17 cellular contexts compared by ENCODE assay signal in genomic region chr21:44549525-44550211, GRCh38. TPM values are rescaled to one million over a fixed set of nuclear protein-coding genes. Genes with fewer than 3 reads are reported as not detected.
DNase-seq lines count a peak whose midpoint lies in the region; ATAC-seq lines count a peak whose summit lies in the region.
"Had no signal": no experiment of that assay in that cellular context is flagged by ENCODE, and none has a peak within 500 bp of the region (broad histone marks: within the 10 kb centered on the region; RNA-seq: fewer than 3 reads in every experiment).

No MANE protein-coding gene starts in this region.

- peaks cover 21 to 22% of the 10 kb centered on the region in 2 donors for H3K4me1 ChIP-seq in neuronal stem cell (ENCODE audit: control insufficient read depth in 2 of 2, insufficient read depth in 1 of 2, low read depth in 1 of 2, low read length in 2 of 2)

- H2BK5ac ChIP-seq in neuronal stem cell (ENCODE audit: low read length), result peak overlapping the region; percentile 78

- H2BK15ac ChIP-seq in neuronal stem cell (ENCODE audit: low read length), result peak overlapping the region; percentile 81

- CTCF ChIA-PET in activated CD4-positive, alpha-beta T cell treated with anti-CD3 and anti-CD28 coated beads for 36 hours (lab: Charles Lee), result no interaction called here

- ATAC-seq in activated CD4-positive, alpha-beta T cell treated with anti-CD3 and anti-CD28 coated beads for 36 hours, result no peak
- ATAC-seq in HG02642 (IDR thresholded peaks at IDR 0.05; ENCODE audit: poor library complexity, unreplicated experiment) (no peak), HG02763 (IDR thresholded peaks at IDR 0.05; ENCODE audit: unreplicated experiment) (no peak)
- ATAC-seq: activated naive CD4-positive, alpha-beta T cell treated with anti-CD3 and anti-CD28 coated beads, Interleukin-2, amount 50 U/mL, for 72 hours had no signal

- peaks cover 26% of the 10 kb centered on the region for H3K9me3 Mint-ChIP-seq in activated CD4-positive, alpha-beta T cell treated with anti-CD3 and anti-CD28 coated beads for 36 hours (ENCODE audit: low read depth)

- peaks cover 14% of the 10 kb centered on the region for H3K36me3 Mint-ChIP-seq in activated CD4-positive, alpha-beta T cell treated with anti-CD3 and anti-CD28 coated beads for 36 hours (ENCODE audit: low read depth)

- peak overlapping the region; percentile 96 for H3K4ac ChIP-seq in neuronal stem cell (ENCODE audit: low read length)

- no peaks in the 10 kb centered on the region for H3K36me3 ChIP-seq in neuronal stem cell (replicated peaks in 1 of 2; ENCODE audit: control insufficient read depth in 2 of 2, insufficient read depth in 2 of 2, low read length in 2 of 2)
- H3K36me3 ChIP-seq: neutrophil, stomach had no signal

- intact Hi-C loops in activated CD4-positive, alpha-beta T cell treated with anti-CD3 and anti-CD28 coated beads for 36 hours (cut with DNase I, micrococcal nuclease), result loop anchor here in 1 of 2 experiments (5.0 kb wide), 1 partner anchor 68 kb away; no protein-coding TSS in a partner anchor

- no peak overlapping the region for H3K14ac ChIP-seq in neuronal stem cell (ENCODE audit: low read length)

- POLR2A ChIA-PET in activated CD4-positive, alpha-beta T cell treated with anti-CD3 and anti-CD28 coated beads for 36 hours (lab: Charles Lee), result no interaction called here

- peak; percentile 16 for DNase-seq in D341Med (ENCODE audit: low spot score)
- DNase-seq in activated CD8-positive, alpha-beta memory T cell treated with anti-CD3 and anti-CD28 coated beads for 24 hours, result peak; percentile 50
- DNase-seq in iPS-NIHi7 (ENCODE audit: extremely low spot score), result peak; percentile 15
- DNase-seq in neuronal stem cell (ENCODE audit: low spot score), result no peak
- no peak for DNase-seq in activated CD4-positive, alpha-beta T cell treated with anti-CD3 and anti-CD28 coated beads for 36 hours
- DNase-seq in occipital lobe (lab: John Stamatoyannopoulos, UW), result no peak
- DNase-seq: HCEC 1CT, left cardiac atrium, NCI-H187 treated with DMSO at 0.1 percent for 48 hours, NCI-H69, PC-9, stomach had no signal

- no peaks in the 10 kb centered on the region for H3K79me1 ChIP-seq in neuronal stem cell (ENCODE audit: low read depth, low read length)

- peak overlapping the region; percentile 33 for H2BK12ac ChIP-seq in neuronal stem cell (ENCODE audit: low read length)

- peak overlapping the region; percentile 96 for H3K18ac ChIP-seq in neuronal stem cell (ENCODE audit: low read length)

- H3K9me3 ChIP-seq in neuronal stem cell (replicated peaks in 1 of 2; ENCODE audit: control insufficient read depth in 2 of 2, insufficient read depth in 1 of 2, low read depth in 1 of 2, low read length in 2 of 2), result peaks cover 0 to 3% of the 10 kb centered on the region in 2 donors
- H3K9me3 ChIP-seq: neutrophil had no signal

- no peak overlapping the region for H4K8ac ChIP-seq in neuronal stem cell (ENCODE audit: low read depth, low read length)

- peak overlapping the region; percentile 84 for H3K27ac ChIP-seq in neuronal stem cell (replicated peaks; ENCODE audit: low read length)
- H3K27ac ChIP-seq: PC-9, stomach had no signal

- peak overlapping the region; percentile 96 for H4K91ac ChIP-seq in neuronal stem cell (ENCODE audit: low read depth, low read length, poor library complexity)

- no peak overlapping the region for H3K27ac Mint-ChIP-seq in activated CD4-positive, alpha-beta T cell treated with anti-CD3 and anti-CD28 coated beads for 36 hours

- H3K4me2 ChIP-seq in neuronal stem cell (ENCODE audit: insufficient read depth, low read length, poor library complexity, severe bottlenecking), result no peak overlapping the region
- H3K4me2 ChIP-seq: PC-9 had no signal

- WGBS in neuronal stem cell (ENCODE audit: extremely low coverage in 2 of 2, insufficient read length in 2 of 2, insufficient replicate concordance in 1 of 2), 2 donors, result no CpG with 5 or more reads among the region's 25 CpGs

- no peak overlapping the region for H3K9ac ChIP-seq in neuronal stem cell (ENCODE audit: low read depth, low read length, poor library complexity)

- peak overlapping the region; percentile 78 for H2BK120ac ChIP-seq in neuronal stem cell (ENCODE audit: low read depth, low read length)

- H3K23ac ChIP-seq in neuronal stem cell (ENCODE audit: low read depth, low read length, poor library complexity), result peak overlapping the region; percentile 56

- peak overlapping the region; percentile 71 for H2AK5ac ChIP-seq in neuronal stem cell (ENCODE audit: low read depth, low read length)

- H3K4me3 Mint-ChIP-seq in activated CD4-positive, alpha-beta T cell treated with anti-CD3 and anti-CD28 coated beads for 36 hours, result no peak overlapping the region

- peaks cover 23% of the 10 kb centered on the region for H3K4me1 Mint-ChIP-seq in activated CD4-positive, alpha-beta T cell treated with anti-CD3 and anti-CD28 coated beads for 36 hours

- H2AFZ ChIP-seq in neuronal stem cell (ENCODE audit: low read length), result peak overlapping the region; percentile 71
- H2AFZ ChIP-seq: PC-9 had no signal

- H3K27me3 Mint-ChIP-seq in activated CD4-positive, alpha-beta T cell treated with anti-CD3 and anti-CD28 coated beads for 36 hours, result no peaks in the 10 kb centered on the region

- H3K4me3 ChIP-seq in neuronal stem cell (ENCODE audit: low read length in 2 of 2), result no peak overlapping the region
- H3K4me3 ChIP-seq: PC-9, stomach had no signal

- H3K27me3 ChIP-seq in neuronal stem cell (ENCODE audit: control insufficient read depth in 3 of 3, insufficient read depth in 3 of 3, low read depth in 1 of 3, low read length in 3 of 3), result no peaks in the 10 kb centered on the region

RNA-seq across cellular contexts. Expression of gene KRTAP10-2, which starts 1.6 kb away (rescaled TPM):
- not detected for polyA plus RNA-seq in neuronal stem cell (2013, experiment 1 of 2)
- not detected for polyA plus RNA-seq in neuronal stem cell (2013, experiment 2 of 2)
- not detected for total RNA-seq in activated CD4-positive, alpha-beta T cell treated with anti-CD3 and anti-CD28 coated beads for 36 hours
- not detected for total RNA-seq in occipital lobe
- total RNA-seq: activated naive CD4-positive, alpha-beta T cell treated with anti-CD3 and anti-CD28 coated beads, Interleukin-2, amount 50 U/mL, for 72 hours; left cardiac atrium; PC-9; skeletal muscle tissue; stomach had no signal
- polyA plus RNA-seq: stomach had no signal

RNA-seq across cellular contexts. Expression of gene KRTAP10-3, which starts 8.9 kb away (rescaled TPM):
- not detected for polyA plus RNA-seq in neuronal stem cell (2013, experiment 1 of 2)
- not detected for polyA plus RNA-seq in neuronal stem cell (2013, experiment 2 of 2)
- not detected for total RNA-seq in activated CD4-positive, alpha-beta T cell treated with anti-CD3 and anti-CD28 coated beads for 36 hours
- not detected for total RNA-seq in occipital lobe
- total RNA-seq: activated naive CD4-positive, alpha-beta T cell treated with anti-CD3 and anti-CD28 coated beads, Interleukin-2, amount 50 U/mL, for 72 hours; left cardiac atrium; PC-9; skeletal muscle tissue; stomach had no signal
- polyA plus RNA-seq: stomach had no signal

RNA-seq across cellular contexts. Expression of gene KRTAP10-1, which starts 9.7 kb away (rescaled TPM):
- polyA plus RNA-seq in neuronal stem cell (2013, experiment 1 of 2), result not detected
- not detected for polyA plus RNA-seq in neuronal stem cell (2013, experiment 2 of 2)
- total RNA-seq in activated CD4-positive, alpha-beta T cell treated with anti-CD3 and anti-CD28 coated beads for 36 hours, result not detected
- not detected for total RNA-seq in occipital lobe
- total RNA-seq: activated naive CD4-positive, alpha-beta T cell treated with anti-CD3 and anti-CD28 coated beads, Interleukin-2, amount 50 U/mL, for 72 hours; left cardiac atrium; PC-9; skeletal muscle tissue; stomach had no signal
- polyA plus RNA-seq: stomach had no signal

RNA-seq across cellular contexts. Expression of gene KRTAP10-4, which starts 23.9 kb away (rescaled TPM):
- polyA plus RNA-seq in neuronal stem cell (2013, experiment 1 of 2), result not detected
- 0.01 TPM for polyA plus RNA-seq in neuronal stem cell (2013, experiment 2 of 2)
- not detected for total RNA-seq in activated CD4-positive, alpha-beta T cell treated with anti-CD3 and anti-CD28 coated beads for 36 hours
- not detected for total RNA-seq in occipital lobe
- total RNA-seq: activated naive CD4-positive, alpha-beta T cell treated with anti-CD3 and anti-CD28 coated beads, Interleukin-2, amount 50 U/mL, for 72 hours; left cardiac atrium; PC-9; skeletal muscle tissue; stomach had no signal
- polyA plus RNA-seq: stomach had no signal

RNA-seq across cellular contexts. Expression of gene KRTAP10-5, which starts 30.7 kb away (rescaled TPM):
- not detected for polyA plus RNA-seq in neuronal stem cell (2013, experiment 1 of 2)
- not detected for polyA plus RNA-seq in neuronal stem cell (2013, experiment 2 of 2)
- total RNA-seq in activated CD4-positive, alpha-beta T cell treated with anti-CD3 and anti-CD28 coated beads for 36 hours, result not detected
- not detected for total RNA-seq in occipital lobe
- total RNA-seq: activated naive CD4-positive, alpha-beta T cell treated with anti-CD3 and anti-CD28 coated beads, Interleukin-2, amount 50 U/mL, for 72 hours; left cardiac atrium; PC-9; skeletal muscle tissue; stomach had no signal

Comparison
In these comparisons a context has a peak if more than half of its experiments do, and no peak if none do; other contexts are left out.
1. DNase-seq: peak in D341Med (single experiment), activated CD8-positive, alpha-beta memory T cell treated with anti-CD3 and anti-CD28 coated beads for 24 hours (single experiment) and iPS-NIHi7 (single experiment); none in neuronal stem cell (single experiment), activated CD4-positive, alpha-beta T cell treated with anti-CD3 and anti-CD28 coated beads for 36 hours (single experiment) and occipital lobe (single experiment).